8 cellular contexts compared by ENCODE assay signal in the genomic region with DNA sequence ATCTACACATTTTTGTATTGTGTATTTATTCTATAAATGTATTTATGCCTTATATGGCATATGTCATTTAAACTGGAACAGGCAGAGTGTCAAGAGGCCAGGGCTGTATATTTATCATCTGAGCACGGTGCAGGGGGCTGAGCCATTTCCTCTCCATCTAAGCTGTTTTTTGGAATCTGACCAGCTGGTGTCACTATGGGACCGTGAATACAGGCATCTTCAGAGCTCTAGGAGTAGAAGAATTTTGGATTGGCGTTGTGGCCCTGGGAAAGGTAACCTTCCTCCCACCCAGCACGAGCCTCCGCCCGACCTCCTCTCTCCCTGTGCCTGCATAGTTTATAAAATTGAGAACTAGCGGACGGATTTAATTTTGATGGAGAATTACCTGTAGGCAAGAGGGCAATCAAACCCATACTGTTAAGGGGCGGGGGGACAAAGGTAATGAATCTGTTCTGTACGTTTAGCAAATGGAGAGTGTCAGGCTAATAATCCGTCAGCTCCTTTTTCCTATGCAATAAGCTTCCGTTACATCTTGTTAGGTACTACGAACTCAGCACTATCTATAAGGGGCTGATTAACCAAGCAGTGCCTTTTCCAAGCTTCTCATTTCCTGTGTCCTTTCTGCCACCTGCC. TPM values are rescaled to one million over a fixed set of nuclear protein-coding genes. Genes with fewer than 3 reads are reported as not detected.
DNase-seq lines count a peak whose midpoint lies in the region; ATAC-seq and TF ChIP-seq lines count a peak whose summit lies in the region.

No MANE protein-coding gene starts in this region.

- TF ChIP-seq POLR2A in sigmoid colon (IDR thresholded peaks at IDR 0.05): no peak

- H3K36me3 ChIP-seq in left ventricle myocardium inferior (no peaks in the 10 kb centered on the region), sigmoid colon (no peaks in the 10 kb centered on the region)

- H3K27me3 ChIP-seq in left ventricle myocardium inferior (ENCODE audit: low read depth) (peaks cover 56% of the 10 kb centered on the region), sigmoid colon (peaks cover 0 to 16% (median 0%) of the 10 kb centered on the region in 3 donors)

- no peaks in the 10 kb centered on the region for H3K4me1 ChIP-seq in left ventricle myocardium inferior
- no peaks in the 10 kb centered on the region for H3K4me1 ChIP-seq in sigmoid colon

- TF ChIP-seq CTCF in left ventricle myocardium inferior (IDR thresholded peaks at IDR 0.05; ENCODE audit: borderline replicate concordance): peak; percentile 61
- peak in 3 of 4 experiments; percentile 20 to 32 (median 23) for TF ChIP-seq CTCF in sigmoid colon (IDR thresholded peaks at IDR 0.05)

- ATAC-seq in GM19468 (IDR thresholded peaks at IDR 0.05; ENCODE audit: extremely low read depth, unreplicated experiment): peak; percentile 82
- no peak for ATAC-seq in GM18873 (IDR thresholded peaks at IDR 0.05; ENCODE audit: low FRiP score, unreplicated experiment)

- H3K4me3 ChIP-seq in left ventricle myocardium inferior: no peak overlapping the region
- H3K4me3 ChIP-seq in sigmoid colon: no peak overlapping the region

- no peak overlapping the region for H3K27ac ChIP-seq in left ventricle myocardium inferior (replicated peaks)
- no peak overlapping the region for H3K27ac ChIP-seq in sigmoid colon

- H3K9me3 ChIP-seq in left ventricle myocardium inferior (replicated peaks) (no peaks in the 10 kb centered on the region), sigmoid colon (no peaks in the 10 kb centered on the region)

- 20 to 35% methylated on average over 13 of the region's 13 CpGs for WGBS in sigmoid colon, 2 donors

- in situ Hi-C loops in Caki2 (cut with HindIII; ENCODE audit: low pct_unique_long_range_greater_than_20kb, low sequenced_read_pairs): no loop called here

- DNase-seq in Caki2 (ENCODE audit: low read depth) (peak; percentile 67), HUDEP-2 (lab: John Stamatoyannopoulos, UW; ENCODE audit: unreplicated experiment in 76 of 76) (peak in 46 of 76 experiments; percentile 8 to 67 (median 34)), OCI-M2 (lab: John Stamatoyannopoulos, UW; ENCODE audit: unreplicated experiment) (peak; percentile 34), left ventricle myocardium inferior (no peak), sigmoid colon (no peak)
- DNase-seq in activated naive CD4-positive, alpha-beta T cell treated with anti-CD3 and anti-CD28 coated beads, Interleukin-2, amount 50 U/mL, for 16 hours: peak; percentile 29

- intact Hi-C loops in left ventricle myocardium inferior (cut with micrococcal nuclease) (loop anchor here (5.0 kb wide), 1 partner anchor 81 kb away; no protein-coding TSS in a partner anchor), sigmoid colon (cut with DNase I) (loop anchor here (5.0 kb wide), 1 partner anchor 86 kb away; no protein-coding TSS in a partner anchor)

- TF ChIP-seq EP300 in sigmoid colon (IDR thresholded peaks at IDR 0.05): no peak

RNA-seq across cellular contexts. Expression of a gene that starts 29.0 kb away (rescaled TPM):
- total RNA-seq in Caki2 (2014; rRNA removed; shearing (Covaris generic); ENCODE audit: low replicate concordance): 217 TPM in 2 replicates
- total RNA-seq in left ventricle myocardium inferior: 15.5 TPM
- 10 to 100 TPM; 12.5 to 36.7 (median 25.5) TPM for total RNA-seq in sigmoid colon
- 10 to 100 TPM; 11.4 to 31.5 (median 20.6) TPM for polyA plus RNA-seq in sigmoid colon

Comparison
In these comparisons a context has a peak if more than half of its experiments do, and no peak if none do; other contexts are left out.
1. DNase-seq: peak in Caki2 (single experiment), HUDEP-2 (46 of 76), OCI-M2 (single experiment) and activated naive CD4-positive, alpha-beta T cell treated with anti-CD3 and anti-CD28 coated beads, Interleukin-2, amount 50 U/mL, for 16 hours (single experiment); none in left ventricle myocardium inferior (single experiment) and sigmoid colon (single experiment).